ENCODE assay signal across 22 cellular contexts in genomic region chr2:29157131-29157530, GRCh38.
"Had no signal": no experiment of that assay in that cellular context is flagged by ENCODE, and none has a peak within 500 bp of the region (broad histone marks: within the 10 kb centered on the region; RNA-seq: fewer than 3 reads in every experiment).

No MANE protein-coding gene starts in this region.

- DNase-seq: effector memory CD4-positive, alpha-beta T cell; erythroblast; foreskin keratinocyte; heart left ventricle; hippocampal formation; left colon; left ventricle myocardium superior; mesenchymal stem cell; naive thymus-derived CD4-positive, alpha-beta T cell; nephron progenitor cell; psoas muscle; retina; right lobe of liver; stimulated activated CD4-positive, alpha-beta T cell treated with anti-CD3 and anti-CD28 coated beads, Interleukin-2, amount 100 ng/mL, for 24 hours; stimulated activated CD4-positive, alpha-beta T cell treated with anti-CD3 and anti-CD28 coated beads, Interleukin-4, amount 100 ng/mL, for 4 hours; stimulated activated naive B cell treated with anti-CD40 and anti-IgM and Interleukin-4, amounts not matched to agents 10 μg/mL and 1 μg/mL and 100 μg/mL, for 72 hours; stimulated activated naive CD8-positive, alpha-beta T cell treated with anti-CD3 and anti-CD28 coated beads, Interleukin-15, amount 100 ng/mL, for 72 hours; testis; transverse colon had no signal

- H3K27ac Mint-ChIP-seq: nephron progenitor cell; stimulated activated naive B cell treated with anti-CD40 and anti-IgM and Interleukin-4, amounts not matched to agents 10 μg/mL and 1 μg/mL and 100 μg/mL, for 72 hours; stimulated activated naive CD8-positive, alpha-beta T cell treated with anti-CD3 and anti-CD28 coated beads, Interleukin-15, amount 100 ng/mL, for 72 hours had no signal

- H3K4me3 Mint-ChIP-seq: naive thymus-derived CD4-positive, alpha-beta T cell; nephron progenitor cell; stimulated activated naive B cell treated with anti-CD40 and anti-IgM and Interleukin-4, amounts not matched to agents 10 μg/mL and 1 μg/mL and 100 μg/mL, for 72 hours; stimulated activated naive CD8-positive, alpha-beta T cell treated with anti-CD3 and anti-CD28 coated beads, Interleukin-15, amount 100 ng/mL, for 72 hours had no signal

- ATAC-seq: foreskin keratinocyte; heart left ventricle; left colon; left ventricle myocardium superior; naive thymus-derived CD4-positive, alpha-beta T cell; psoas muscle; right lobe of liver; stimulated activated naive B cell treated with anti-CD40 and anti-IgM and Interleukin-4, amounts not matched to agents 10 μg/mL and 1 μg/mL and 100 μg/mL, for 72 hours; stimulated activated naive CD8-positive, alpha-beta T cell treated with anti-CD3 and anti-CD28 coated beads, Interleukin-15, amount 100 ng/mL, for 72 hours had no signal

- H3K27me3 ChIP-seq: foreskin keratinocyte, heart left ventricle, neutrophil, right lobe of liver, testis, transverse colon had no signal

- H3K36me3 ChIP-seq: neutrophil had no signal

- H3K4me1 ChIP-seq: foreskin keratinocyte, heart left ventricle, psoas muscle, right lobe of liver, testis, transverse colon had no signal

- H3K9me3 ChIP-seq: heart left ventricle, neutrophil, psoas muscle, right lobe of liver, testis, transverse colon had no signal

- H3K27me3 Mint-ChIP-seq: naive thymus-derived CD4-positive, alpha-beta T cell; stimulated activated naive B cell treated with anti-CD40 and anti-IgM and Interleukin-4, amounts not matched to agents 10 μg/mL and 1 μg/mL and 100 μg/mL, for 72 hours; stimulated activated naive CD8-positive, alpha-beta T cell treated with anti-CD3 and anti-CD28 coated beads, Interleukin-15, amount 100 ng/mL, for 72 hours had no signal

- H3K27ac ChIP-seq: foreskin keratinocyte, heart left ventricle, neutrophil, psoas muscle, right lobe of liver, skin epidermis, testis, transverse colon had no signal

- H3K4me3 ChIP-seq: heart left ventricle, lung, psoas muscle, right lobe of liver, skin epidermis, testis, transverse colon had no signal

- H3K9me3 Mint-ChIP-seq: naive thymus-derived CD4-positive, alpha-beta T cell; stimulated activated naive B cell treated with anti-CD40 and anti-IgM and Interleukin-4, amounts not matched to agents 10 μg/mL and 1 μg/mL and 100 μg/mL, for 72 hours; stimulated activated naive CD8-positive, alpha-beta T cell treated with anti-CD3 and anti-CD28 coated beads, Interleukin-15, amount 100 ng/mL, for 72 hours had no signal

- H3K4me1 Mint-ChIP-seq: naive thymus-derived CD4-positive, alpha-beta T cell; stimulated activated naive B cell treated with anti-CD40 and anti-IgM and Interleukin-4, amounts not matched to agents 10 μg/mL and 1 μg/mL and 100 μg/mL, for 72 hours; stimulated activated naive CD8-positive, alpha-beta T cell treated with anti-CD3 and anti-CD28 coated beads, Interleukin-15, amount 100 ng/mL, for 72 hours had no signal
